Comparison of ENCODE assay signal across 8 cellular contexts in genomic region chr10:104300002-104300735, GRCh38. TPM values are rescaled to one million over a fixed set of nuclear protein-coding genes. Genes with fewer than 3 reads are reported as not detected.
DNase-seq lines count a peak whose midpoint lies in the region; ATAC-seq and TF ChIP-seq lines count a peak whose summit lies in the region.

No MANE protein-coding gene starts in this region.

- CTCF ChIA-PET in BJ (lab: Yijun Ruan, JAX) (interaction anchor here (0.9 to 2.3 kb wide), 13 partner anchors 8 to 54 kb away, joined by 3 to 11 read pairs (median 5); partner anchors contain the start of genes CFAP58 and ITPRIP), RWPE1 (lab: Yijun Ruan, JAX) (interaction anchor here (0.5 to 1.5 kb wide), 3 partner anchors 44 to 54 kb away, joined by 3 to 7 read pairs (median 4); partner anchors contain the start of gene CFAP58)

- peak; percentile 95 for DNase-seq in BJ (ENCODE audit: low read depth)
- no peak for DNase-seq in RWPE1 (ENCODE audit: low spot score)
- DNase-seq in fibroblast of pulmonary artery (ENCODE audit: low read depth): peak; percentile 100
- DNase-seq in activated CD4-positive, CD25-positive, alpha-beta regulatory T cell (lab: John Stamatoyannopoulos, UW): no peak

- peaks cover 17% of the 10 kb centered on the region for H3K4me1 ChIP-seq in parathyroid adenoma

- H3K4me2 ChIP-seq in parathyroid adenoma (ENCODE audit: low read length): peak overlapping the region; percentile 12

- no peaks in the 10 kb centered on the region for H3K27me3 ChIP-seq in BJ (ENCODE audit: control insufficient read depth, insufficient read depth, low read length)
- no peaks in the 10 kb centered on the region for H3K27me3 ChIP-seq in parathyroid adenoma (ENCODE audit: control insufficient read depth, insufficient read depth, low read length)

- no peak overlapping the region for H3K4me3 ChIP-seq in BJ (ENCODE audit: low read depth, low read length)
- H3K4me3 ChIP-seq in fibroblast of pulmonary artery (replicated peaks; ENCODE audit: low read depth, low read length): peak overlapping the region; percentile 49
- no peak overlapping the region for H3K4me3 ChIP-seq in parathyroid adenoma (ENCODE audit: low read depth, low read length)

- ATAC-seq in HG03159 (IDR thresholded peaks at IDR 0.05; ENCODE audit: unreplicated experiment) (no peak), GM19023 (IDR thresholded peaks at IDR 0.05; ENCODE audit: unreplicated experiment) (no peak), HG02885 (IDR thresholded peaks at IDR 0.05; ENCODE audit: poor library complexity, unreplicated experiment) (no peak)

- TF ChIP-seq CTCF in BJ (IDR thresholded peaks at IDR 0.05; ENCODE audit: insufficient read depth, low read depth, low read length): no peak
- no peak for TF ChIP-seq CTCF in RWPE1 (conservative IDR thresholded peaks at IDR 0.05; ENCODE audit: low read depth)
- TF ChIP-seq CTCF in fibroblast of pulmonary artery (IDR thresholded peaks at IDR 0.05; ENCODE audit: low read length, missing control alignments): no peak
- no peak for TF ChIP-seq CTCF in parathyroid adenoma (IDR thresholded peaks at IDR 0.05)

- peak overlapping the region; percentile 99 for H3K27ac ChIP-seq in RWPE1
- peak overlapping the region; percentile 76 for H3K27ac ChIP-seq in parathyroid adenoma

- H3K79me2 ChIP-seq in parathyroid adenoma: no peaks in the 10 kb centered on the region

- H3K9ac ChIP-seq in parathyroid adenoma: no peak overlapping the region

- H2AFZ ChIP-seq in parathyroid adenoma: no peak overlapping the region

- POLR2A ChIA-PET in BJ (lab: Charles Lee) (interaction anchor here (0.7 kb wide), 1 partner anchor 38 kb away, joined by 4 read pairs; the partner anchor contains the start of gene ITPRIP), RWPE1 (lab: Yijun Ruan, JAX; ENCODE audit: low non-redundant PET) (no interaction called here)

- no peaks in the 10 kb centered on the region for H3K9me3 ChIP-seq in parathyroid adenoma (ENCODE audit: control insufficient read depth, low read length)

- H3K36me3 ChIP-seq in BJ (ENCODE audit: control insufficient read depth, insufficient read depth, low read length): no peaks in the 10 kb centered on the region
- no peaks in the 10 kb centered on the region for H3K36me3 ChIP-seq in parathyroid adenoma (ENCODE audit: control insufficient read depth, insufficient read depth, low read length)

RNA-seq across cellular contexts. Expression of gene GSTO2, which starts 31.2 kb away (rescaled TPM):
- 4.9 and 7.0 TPM in 2 replicates for polyA plus RNA-seq in BJ (2011; rRNA removed)
- 2.5 and 2.9 TPM in 2 replicates for polyA minus RNA-seq in BJ (2011; rRNA and poly(A)+ RNA removed)

RNA-seq across cellular contexts. Expression of gene ITPRIP, which starts 38.1 kb away (rescaled TPM):
- 24.4 and 33.6 TPM in 2 replicates for polyA plus RNA-seq in BJ (2011; rRNA removed)
- 25.3 and 28.0 TPM in 2 replicates for polyA minus RNA-seq in BJ (2011; rRNA and poly(A)+ RNA removed)

RNA-seq across cellular contexts. Expression of gene GSTO1, which starts 45.5 kb away (rescaled TPM):
- 79.3 and 149 TPM in 2 replicates for polyA plus RNA-seq in BJ (2011; rRNA removed)
- 29.9 and 36.8 TPM in 2 replicates for polyA minus RNA-seq in BJ (2011; rRNA and poly(A)+ RNA removed)

RNA-seq across cellular contexts. Expression of gene CFAP58, which starts 53.5 kb away (rescaled TPM):
- 0.23 and 0.37 TPM in 2 replicates for polyA plus RNA-seq in BJ (2011; rRNA removed)
- 0.09 and 0.10 TPM in 2 replicates for polyA minus RNA-seq in BJ (2011; rRNA and poly(A)+ RNA removed)

Comparison
In these comparisons a context has a peak if more than half of its experiments do, and no peak if none do; other contexts are left out.
1. DNase-seq: peak in BJ (single experiment) and fibroblast of pulmonary artery (single experiment); none in RWPE1 (single experiment) and activated CD4-positive, CD25-positive, alpha-beta regulatory T cell (0 of 4).